Comparison of ENCODE assay signal across 8 cellular contexts in genomic region chr12:47079894-47080724, GRCh38. TPM values are rescaled to one million over a fixed set of nuclear protein-coding genes. Genes with fewer than 3 reads are reported as not detected.
DNase-seq lines count a peak whose midpoint lies in the region; ATAC-seq and TF ChIP-seq lines count a peak whose summit lies in the region.

Gene AMIGO2, minus strand, starts transcription at chr12:47079959. Its CDS starts 957 bp downstream, at chr12:47079002.

- H3K79me2 ChIP-seq in parathyroid adenoma = no peaks in the 10 kb centered on the region

- H3K36me3 Mint-ChIP-seq in activated naive CD8-positive, alpha-beta T cell = peaks cover 16% of the 10 kb centered on the region

- H3K4me1 Mint-ChIP-seq in activated naive CD8-positive, alpha-beta T cell (ENCODE audit: low read depth) = peaks cover 83% of the 10 kb centered on the region

- H3K9me3 Mint-ChIP-seq in activated naive CD8-positive, alpha-beta T cell (ENCODE audit: low read depth) = no peaks in the 10 kb centered on the region

- no peak within 1 kb of the TSS for H3K9ac ChIP-seq in parathyroid adenoma

- H2AFZ ChIP-seq in parathyroid adenoma = peak within 1 kb of the TSS; percentile 82

- TF ChIP-seq POLR2A in heart left ventricle (IDR thresholded peaks at IDR 0.05) = no peak

- H3K4me3 Mint-ChIP-seq in activated naive CD8-positive, alpha-beta T cell = peak within 1 kb of the TSS; percentile 98

- ATAC-seq in HG02678 (IDR thresholded peaks at IDR 0.05; ENCODE audit: unreplicated experiment) (peak; percentile 22), RWPE2 (ENCODE audit: low read depth) (peak; percentile 31), heart left ventricle (peak; percentile 27 to 85 (median 65))

- H3K4me1 ChIP-seq in RWPE2 (ENCODE audit: insufficient read depth, poor library complexity, severe bottlenecking) = peaks cover 64% of the 10 kb centered on the region
- peaks cover 0 to 64% (median 15%) of the 10 kb centered on the region in 12 donors for H3K4me1 ChIP-seq in heart left ventricle
- peaks cover 5% of the 10 kb centered on the region for H3K4me1 ChIP-seq in parathyroid adenoma

- H3K27ac Mint-ChIP-seq in activated naive CD8-positive, alpha-beta T cell = peak within 1 kb of the TSS; percentile 99

- DNase-seq in G401 (ENCODE audit: low spot score) (peak; percentile 47), RWPE2 (ENCODE audit: low spot score) (peak; percentile 73), heart left ventricle (peak; percentile 58 to 72 (median 69)), inferior parietal cortex (ENCODE audit: extremely low spot score) (no peak), NCI-H187 (lab: John Stamatoyannopoulos, UW) (no peak)

- H3K27me3 ChIP-seq in RWPE2 (ENCODE audit: insufficient read depth, poor library complexity, severe bottlenecking) (no peaks in the 10 kb centered on the region), heart left ventricle (peaks cover 0 to 21% (median 0%) of the 10 kb centered on the region in 9 donors), parathyroid adenoma (ENCODE audit: control insufficient read depth, insufficient read depth, low read length) (no peaks in the 10 kb centered on the region)

- no peaks in the 10 kb centered on the region for H3K27me3 Mint-ChIP-seq in activated naive CD8-positive, alpha-beta T cell

- H3K4me2 ChIP-seq in parathyroid adenoma (ENCODE audit: low read length) = peak within 1 kb of the TSS; percentile 79

- TF ChIP-seq CTCF in RWPE2 (IDR thresholded peaks at IDR 0.05; ENCODE audit: poor library complexity, severe bottlenecking) (no peak), heart left ventricle (IDR thresholded peaks at IDR 0.05) (no peak), parathyroid adenoma (IDR thresholded peaks at IDR 0.05) (no peak)

- WGBS in heart left ventricle, 4 donors = 0 to 1% (median 0%) methylated on average over 43 to 59 of the region's 59 CpGs

- H3K4me3 ChIP-seq in RWPE2 (ENCODE audit: severe bottlenecking) = peak within 1 kb of the TSS; percentile 82
- H3K4me3 ChIP-seq in heart left ventricle = peak within 1 kb of the TSS; percentile 52 to 92 (median 74)
- H3K4me3 ChIP-seq in parathyroid adenoma (ENCODE audit: low read depth, low read length) = peak within 1 kb of the TSS; percentile 57

- in situ Hi-C loops in G401 (cut with HindIII; ENCODE audit: low sequenced_read_pairs) = no loop called here

- peak within 1 kb of the TSS; percentile 99 for H3K27ac ChIP-seq in RWPE2 (ENCODE audit: poor library complexity, severe bottlenecking)
- peak within 1 kb of the TSS; percentile 74 to 95 (median 88) for H3K27ac ChIP-seq in heart left ventricle
- peak within 1 kb of the TSS; percentile 74 for H3K27ac ChIP-seq in parathyroid adenoma

- peaks cover 30% of the 10 kb centered on the region for H3K36me3 ChIP-seq in RWPE2 (ENCODE audit: low read depth)
- H3K36me3 ChIP-seq in heart left ventricle = no peaks in the 10 kb centered on the region
- H3K36me3 ChIP-seq in parathyroid adenoma (ENCODE audit: control insufficient read depth, insufficient read depth, low read length) = no peaks in the 10 kb centered on the region

- H3K9me3 ChIP-seq in RWPE2 (ENCODE audit: severe bottlenecking) (no peaks in the 10 kb centered on the region), heart left ventricle (no peaks in the 10 kb centered on the region), parathyroid adenoma (ENCODE audit: control insufficient read depth, low read length) (no peaks in the 10 kb centered on the region)

- intact Hi-C loops in heart left ventricle (cut with DNase I) = loop anchor here in 5 of 10 donors (5.0 to 10.0 kb wide), 7 partner anchors 145 to 322 kb away; no protein-coding TSS in a partner anchor

RNA-seq across cellular contexts. Expression of gene AMIGO2, which starts in this region (rescaled TPM):
- total RNA-seq in G401 (2014; rRNA removed; shearing (Covaris generic)) = 155 and 186 TPM in 2 replicates
- 1 to 10 TPM in 8 of 9 donors, under 1 TPM in 1; 0.77 to 3.0 (median 1.5) TPM for total RNA-seq in heart left ventricle
- polyA plus RNA-seq in heart left ventricle = 1 to 10 TPM; 1.4 to 1.5 TPM

Comparison
In these comparisons a context has a peak if more than half of its experiments do, and no peak if none do; other contexts are left out.
1. RNA of gene AMIGO2 (total RNA-seq): 155 to 186 TPM in G401; 0.77 to 3.0 TPM in heart left ventricle; every median in the first group is over 10 times any median in the second.
2. DNase-seq: peak in G401 (single experiment), RWPE2 (single experiment) and heart left ventricle (5 of 5); none in inferior parietal cortex (single experiment) and NCI-H187 (0 of 2).
3. Peak in every context shown above with its lines, with median percentiles within 50 percentile points of each other: ATAC-seq, H3K27ac ChIP-seq and H3K4me3 ChIP-seq.